Comparison of ENCODE assay signal across 2 cellular contexts in the genomic region with DNA sequence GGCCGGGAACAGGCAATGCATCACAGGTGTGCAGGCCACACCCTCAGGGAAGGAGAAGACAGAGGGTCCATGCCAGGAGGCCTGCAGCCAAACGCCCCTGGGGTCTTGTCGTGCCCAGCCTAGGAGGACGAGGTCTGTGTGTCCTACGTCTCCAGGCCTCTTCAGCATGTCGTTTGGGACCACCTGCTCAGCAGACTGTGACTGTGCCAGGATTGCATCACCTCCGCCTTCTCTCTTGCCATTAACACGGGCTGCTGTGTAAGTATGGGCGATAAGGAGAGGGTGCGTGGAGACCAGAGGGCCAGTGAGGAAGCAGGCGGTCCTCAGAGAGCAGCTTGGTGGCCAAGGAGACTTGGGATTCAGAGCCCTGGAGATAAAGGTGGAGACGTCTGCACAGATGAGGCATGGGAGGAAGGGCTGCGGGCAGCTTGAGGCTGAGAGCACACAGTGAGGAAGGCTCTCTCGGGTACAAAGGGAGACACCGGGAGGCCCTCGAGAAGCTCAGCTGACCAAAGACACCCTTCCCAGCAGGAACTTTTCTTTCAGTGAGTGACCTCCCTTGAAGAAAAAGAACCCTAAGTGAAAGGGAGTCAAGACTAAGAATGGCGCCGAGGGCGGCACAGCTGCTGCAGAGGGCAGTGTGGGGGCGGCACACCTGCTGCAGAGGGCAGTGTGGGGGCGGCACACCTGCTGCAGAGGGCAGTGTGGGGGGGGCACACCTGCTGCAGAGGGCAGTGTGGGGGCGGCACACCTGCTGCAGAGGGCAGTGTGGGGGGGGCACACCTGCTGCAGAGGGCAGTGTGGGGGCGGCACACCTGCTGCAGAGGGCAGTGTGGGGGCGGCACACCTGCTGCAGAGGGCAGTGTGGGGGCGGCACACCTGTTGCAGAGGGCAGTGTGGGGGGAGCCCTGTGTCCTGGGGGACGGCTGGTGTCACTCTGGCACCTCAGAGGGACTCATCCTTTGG.
TF ChIP-seq lines count a peak whose summit lies in the region.

No MANE protein-coding gene starts in this region.

TF ChIP-seq in Ishikawa, 13 proteins besides CTCF, POLR2A, EP300 and RAD21:
- TF ChIP-seq YY1 (IDR thresholded peaks at IDR 0.05; ENCODE audit: low read depth) (no peak), EGR1 (IDR thresholded peaks at IDR 0.05) (peak; percentile 42; the same call in 1 of the 2 replicates)
TF ChIP-seq in Ishikawa: peak in this region for 1.

TF ChIP-seq in K562, 482 proteins besides CTCF, POLR2A, EP300 and RAD21:
- TF ChIP-seq, protein P1, sequence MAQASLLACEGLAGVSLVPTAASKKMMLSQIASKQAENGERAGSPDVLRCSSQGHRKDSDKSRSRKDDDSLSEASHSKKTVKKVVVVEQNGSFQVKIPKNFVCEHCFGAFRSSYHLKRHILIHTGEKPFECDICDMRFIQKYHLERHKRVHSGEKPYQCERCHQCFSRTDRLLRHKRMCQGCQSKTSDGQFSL (CRISPR knock-in tag; IDR thresholded peaks at IDR 0.05): no peak
- TF ChIP-seq, protein P1 (tag; IDR thresholded peaks at IDR 0.05): no peak
- TF ChIP-seq NUFIP1 (IDR thresholded peaks at IDR 0.05; ENCODE audit: partially characterized antibody) (no peak), KHSRP (IDR thresholded peaks at IDR 0.05) (no peak), YY1 (IDR thresholded peaks at IDR 0.05; ENCODE audit: borderline replicate concordance in 1 of 3, control insufficient read depth in 1 of 3, extremely low read depth in 1 of 3, insufficient read depth in 3 of 3, insufficient read length in 1 of 3, insufficient replicate concordance in 2 of 3, low read depth in 1 of 3, low read length in 2 of 3) (no peak), ZNF143 (CRISPR knock-in tag; IDR thresholded peaks at IDR 0.05) (no peak), ATF3 (IDR thresholded peaks at IDR 0.05) (peak; percentile 46), ATF3 (CRISPR knock-in tag; conservative IDR thresholded peaks at IDR 0.05) (no peak), CEBPG (CRISPR knock-in tag; IDR thresholded peaks at IDR 0.05) (no peak), CEBPG (tag; conservative IDR thresholded peaks at IDR 0.05 in 1 of 2, IDR thresholded peaks at IDR 0.05 in 1 of 2) (peak; percentile 76 to 80), CSDE1 (IDR thresholded peaks at IDR 0.05) (no peak), ZNF146 (CRISPR knock-in tag; IDR thresholded peaks at IDR 0.05; ENCODE audit: unreplicated experiment) (no peak), ETV1 (tag; conservative IDR thresholded peaks at IDR 0.05; ENCODE audit: low read depth) (no peak), ADNP (tag; IDR thresholded peaks at IDR 0.05) (no peak), RBM25 (IDR thresholded peaks at IDR 0.05; ENCODE audit: low read depth, low read length, severe bottlenecking) (no peak), SPI1 (IDR thresholded peaks at IDR 0.05; ENCODE audit: borderline replicate concordance, low read depth, low read length) (no peak), ZNF76 (CRISPR knock-in tag; IDR thresholded peaks at IDR 0.05; ENCODE audit: borderline replicate concordance) (no peak)
